ENCODE assay signal across 1 cellular context in genomic region chr4:53593765-53594164, GRCh38.
TF ChIP-seq lines count a peak whose summit lies in the region.

No MANE protein-coding gene starts in this region.

TF ChIP-seq in K562, 482 proteins besides CTCF, POLR2A, EP300 and RAD21 (continued from another document):
- no peak for TF ChIP-seq CREB3 (tag; conservative IDR thresholded peaks at IDR 0.05; ENCODE audit: low read depth)
- no peak for TF ChIP-seq NKRF (IDR thresholded peaks at IDR 0.05; ENCODE audit: borderline replicate concordance)
